ENCODE assay signal across 8 cellular contexts in genomic region chr5:149732500-149733128, GRCh38. TPM values are rescaled to one million over a fixed set of nuclear protein-coding genes. Genes with fewer than 3 reads are reported as not detected.
DNase-seq lines count a peak whose midpoint lies in the region; ATAC-seq and TF ChIP-seq lines count a peak whose summit lies in the region.

No MANE protein-coding gene starts in this region.

- H3K4me1 Mint-ChIP-seq in CD8-positive, alpha-beta memory T cell: peaks cover 3 to 6% (median 5%) of the 10 kb centered on the region in 3 donors
- H3K4me1 Mint-ChIP-seq in natural killer cell treated with Interleukin-12 subunit alpha and Interleukin-12 subunit beta and Interleukin-15 and Interleukin-18, amount 100 ng/mL, for 72 hours (ENCODE audit: low read depth in 2 of 2): no peaks in the 10 kb centered on the region

- H3K27ac ChIP-seq in CD8-positive, alpha-beta memory T cell (ENCODE audit: low read depth, low read length): peak overlapping the region; percentile 57
- H3K27ac ChIP-seq in PC-3 (ENCODE audit: low read length) (no peak overlapping the region), substantia nigra (ENCODE audit: low read depth, low read length, poor library complexity, severe bottlenecking) (no peak overlapping the region)

- H3K27me3 Mint-ChIP-seq in CD8-positive, alpha-beta memory T cell: no peaks in the 10 kb centered on the region
- peaks cover 0 to 7% of the 10 kb centered on the region in 2 donors for H3K27me3 Mint-ChIP-seq in natural killer cell treated with Interleukin-12 subunit alpha and Interleukin-12 subunit beta and Interleukin-15 and Interleukin-18, amount 100 ng/mL, for 72 hours

- H3K36me3 Mint-ChIP-seq in CD8-positive, alpha-beta memory T cell: no peaks in the 10 kb centered on the region
- H3K36me3 Mint-ChIP-seq in natural killer cell treated with Interleukin-12 subunit alpha and Interleukin-12 subunit beta and Interleukin-15 and Interleukin-18, amount 100 ng/mL, for 72 hours: no peaks in the 10 kb centered on the region

- peaks cover 14% of the 10 kb centered on the region; the same call in 1 of the 2 replicates for H4K20me1 ChIP-seq in PC-3 (ENCODE audit: low read length)

- H3K79me2 ChIP-seq in PC-3 (ENCODE audit: low read length): peaks cover 70% of the 10 kb centered on the region

- ATAC-seq in PC-3 (peak; percentile 20), esophagus mucosa (peak; percentile 24), GM21737 (IDR thresholded peaks at IDR 0.05; ENCODE audit: unreplicated experiment) (no peak), GM18870 (IDR thresholded peaks at IDR 0.05; ENCODE audit: unreplicated experiment) (no peak)
- no peak for ATAC-seq in natural killer cell treated with Interleukin-12 subunit alpha and Interleukin-12 subunit beta and Interleukin-15 and Interleukin-18, amount 100 ng/mL, for 72 hours

- H3K4me3 Mint-ChIP-seq in CD8-positive, alpha-beta memory T cell: peak overlapping the region; percentile 85 to 93 (median 86)
- H3K4me3 Mint-ChIP-seq in natural killer cell treated with Interleukin-12 subunit alpha and Interleukin-12 subunit beta and Interleukin-15 and Interleukin-18, amount 100 ng/mL, for 72 hours: peak overlapping the region; percentile 82

- H2AFZ ChIP-seq in PC-3 (ENCODE audit: low read length): peak overlapping the region; percentile 89

- no peaks in the 10 kb centered on the region for H3K9me2 ChIP-seq in PC-3 (replicated peaks; ENCODE audit: low read length)

- H3F3A ChIP-seq in PC-3 (ENCODE audit: low read length, unreplicated experiment): no peaks in the 10 kb centered on the region

- peaks cover 4% of the 10 kb centered on the region for H3K4me1 ChIP-seq in CD8-positive, alpha-beta memory T cell (ENCODE audit: insufficient read depth, low read length)
- H3K4me1 ChIP-seq in PC-3 (ENCODE audit: insufficient read depth, low read length): peaks cover 22% of the 10 kb centered on the region

- H3K9me3 ChIP-seq in CD8-positive, alpha-beta memory T cell (ENCODE audit: low read length): no peaks in the 10 kb centered on the region
- no peaks in the 10 kb centered on the region for H3K9me3 ChIP-seq in PC-3 (ENCODE audit: low read length)

- peak overlapping the region; percentile 94 for H3K4me2 ChIP-seq in PC-3 (ENCODE audit: low read length)

- no peak for TF ChIP-seq CTCF in PC-3 (conservative IDR thresholded peaks at IDR 0.05; ENCODE audit: low read depth, low read length)

- no peaks in the 10 kb centered on the region for H3K36me3 ChIP-seq in CD8-positive, alpha-beta memory T cell (ENCODE audit: insufficient read depth, low read length)
- H3K36me3 ChIP-seq in PC-3 (ENCODE audit: low read depth, low read length): no peaks in the 10 kb centered on the region

- no peaks in the 10 kb centered on the region for H3K9me3 Mint-ChIP-seq in CD8-positive, alpha-beta memory T cell
- H3K9me3 Mint-ChIP-seq in natural killer cell treated with Interleukin-12 subunit alpha and Interleukin-12 subunit beta and Interleukin-15 and Interleukin-18, amount 100 ng/mL, for 72 hours: no peaks in the 10 kb centered on the region

- DNase-seq in CD8-positive, alpha-beta memory T cell: no peak
- DNase-seq in PC-3 (peak; percentile 56), substantia nigra (lab: John Stamatoyannopoulos, UW) (no peak)
- no peak for DNase-seq in natural killer cell treated with Interleukin-12 subunit alpha and Interleukin-12 subunit beta and Interleukin-15 and Interleukin-18, amount 100 ng/mL, for 72 hours (ENCODE audit: low spot score)
- DNase-seq in activated CD4-positive, alpha-beta T cell treated with anti-CD3 and anti-CD28 coated beads for 4 hours: no peak

- POLR2A ChIA-PET in CD8-positive, alpha-beta memory T cell (lab: Charles Lee): no interaction called here
- POLR2A ChIA-PET in PC-3 (lab: Charles Lee; ENCODE audit: unreplicated experiment): interaction anchor here (0.5 to 0.7 kb wide), 5 partner anchors 111 to 591 kb away, joined by 3 to 12 read pairs (median 4); partner anchors contain the start of genes HMGXB3 and TIGD6

- H3K27me3 ChIP-seq in CD8-positive, alpha-beta memory T cell (ENCODE audit: insufficient read depth, low read length, poor library complexity, severe bottlenecking): no peaks in the 10 kb centered on the region
- no peaks in the 10 kb centered on the region for H3K27me3 ChIP-seq in PC-3 (ENCODE audit: low read length)

- H3K9ac ChIP-seq in PC-3 (ENCODE audit: low read length): peak overlapping the region; percentile 63

- CTCF ChIA-PET in CD8-positive, alpha-beta memory T cell (lab: Charles Lee): interaction anchor here (1.4 to 1.7 kb wide), 3 partner anchors 11 to 16 kb away, joined by 3 to 4 read pairs (median 4); no protein-coding TSS in a partner anchor
- CTCF ChIA-PET in PC-3 (lab: Charles Lee): interaction anchor here (1.1 kb wide), 1 partner anchor 102 kb away, joined by 4 read pairs; no protein-coding TSS in a partner anchor

- peak overlapping the region in 6 of 8 donors; percentile 54 to 87 (median 78) for H3K27ac Mint-ChIP-seq in CD8-positive, alpha-beta memory T cell
- H3K27ac Mint-ChIP-seq in natural killer cell treated with Interleukin-12 subunit alpha and Interleukin-12 subunit beta and Interleukin-15 and Interleukin-18, amount 100 ng/mL, for 72 hours: no peak overlapping the region

- no TSS peak for BruUV-seq in PC-3 (replicated peaks; lab: Mats Ljungman, UMichigan)

- intact Hi-C loops in PC-3 (cut with micrococcal nuclease): loop anchor here (5.0 to 10.0 kb wide), 2 partner anchors 65 to 272 kb away; partner anchors contain the start of genes HMGXB3 and TIGD6

- H3K4me3 ChIP-seq in CD8-positive, alpha-beta memory T cell (ENCODE audit: low read length): peak overlapping the region; percentile 77
- H3K4me3 ChIP-seq in PC-3 (ENCODE audit: low read length): peak overlapping the region; percentile 82

RNA-seq across cellular contexts. Expression of gene PPARGC1B, which starts 2.5 kb away (rescaled TPM):
- total RNA-seq in CD8-positive, alpha-beta memory T cell: 1 to 10 TPM; 6.3 to 7.1 TPM
- polyA plus RNA-seq in CD8-positive, alpha-beta memory T cell: 1.7 TPM
- total RNA-seq in PC-3 (2014; rRNA removed): 4.7 and 7.8 TPM in 2 replicates
- 8.8 TPM for total RNA-seq in esophagus mucosa
- 10 to 100 TPM in 1 of 2 donors, 1 to 10 TPM in 1; 2.3 to 10.7 TPM for total RNA-seq in natural killer cell treated with Interleukin-12 subunit alpha and Interleukin-12 subunit beta and Interleukin-15 and Interleukin-18, amount 100 ng/mL, for 72 hours

Comparison
In these comparisons a context has a peak if more than half of its experiments do, and no peak if none do; other contexts are left out.
1. H3K27ac Mint-ChIP-seq: peak in CD8-positive, alpha-beta memory T cell (6 of 8); none in natural killer cell treated with Interleukin-12 subunit alpha and Interleukin-12 subunit beta and Interleukin-15 and Interleukin-18, amount 100 ng/mL, for 72 hours (0 of 2).
2. ATAC-seq: peak in PC-3 (single experiment) and esophagus mucosa (single experiment); none in natural killer cell treated with Interleukin-12 subunit alpha and Interleukin-12 subunit beta and Interleukin-15 and Interleukin-18, amount 100 ng/mL, for 72 hours (0 of 2), GM21737 (single experiment) and GM18870 (single experiment).